In the genomic region with DNA sequence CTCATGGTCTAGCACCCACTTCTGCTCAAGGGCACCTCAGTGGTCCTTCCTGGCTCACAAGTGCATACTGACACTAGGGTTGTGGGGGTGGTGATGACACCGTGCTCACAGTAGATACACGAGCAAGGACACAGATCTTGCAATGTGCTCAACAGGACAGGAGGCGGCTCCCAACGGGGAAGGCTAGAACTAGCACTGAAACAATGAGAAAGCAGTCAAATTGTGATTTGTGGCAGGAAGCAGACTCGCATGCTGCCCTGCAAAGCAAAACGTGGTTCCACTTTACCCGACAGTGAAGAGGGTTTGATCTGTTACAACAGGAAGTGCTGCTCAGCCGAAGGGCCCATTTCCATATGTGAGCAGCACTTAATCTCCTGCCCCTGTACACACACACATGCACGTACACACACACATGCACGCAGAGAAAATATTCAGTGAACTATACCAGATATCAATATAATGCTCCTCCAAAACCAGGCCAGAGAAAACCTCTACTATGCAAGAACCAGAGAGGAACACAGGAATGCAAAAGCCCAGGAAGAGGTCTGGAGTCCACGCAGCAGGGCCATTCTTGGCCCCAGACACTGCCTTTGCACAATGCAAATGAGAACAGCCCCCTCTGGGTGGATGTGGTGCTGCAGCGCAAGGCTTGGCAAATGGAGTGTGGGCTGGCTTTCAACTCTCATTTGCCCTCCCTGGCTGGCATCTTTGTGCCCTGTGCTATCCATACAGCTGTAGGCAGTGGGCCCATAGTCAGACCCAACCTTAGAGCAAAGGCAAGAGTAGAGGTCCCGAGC, we compare ENCODE assay signal across 8 cellular contexts. TPM values are rescaled to one million over a fixed set of nuclear protein-coding genes. Genes with fewer than 3 reads are reported as not detected.
A peak's percentile ranks its signal among the peaks of the same experiment; 100 is the strongest.
DNase-seq lines count a peak whose midpoint lies in the region; ATAC-seq lines count a peak whose summit lies in the region.

No MANE protein-coding gene starts in this region.

- peaks cover 18 to 28% of the 10 kb centered on the region in 2 donors for H3K4me1 Mint-ChIP-seq in immature natural killer cell

- no peaks in the 10 kb centered on the region for H3K36me3 Mint-ChIP-seq in immature natural killer cell

- H3K27me3 Mint-ChIP-seq in immature natural killer cell (ENCODE audit: low read depth in 3 of 3): no peaks in the 10 kb centered on the region

- H3K27ac Mint-ChIP-seq in immature natural killer cell: peak overlapping the region; percentile 4 to 84 (median 60)

- no peaks in the 10 kb centered on the region for H3K9me3 Mint-ChIP-seq in immature natural killer cell

- DNase-seq in DMS153 treated with DMSO at 0.1 percent for 48 hours (lab: John Stamatoyannopoulos, UW; ENCODE audit: unreplicated experiment) (peak; percentile 72), immature natural killer cell (peak; percentile 9 to 14 (median 10)), NCI-H1930 (lab: John Stamatoyannopoulos, UW) (no peak), superior temporal gyrus (ENCODE audit: extremely low spot score) (no peak), iPS-NIHi7 (ENCODE audit: extremely low spot score) (no peak)
- peak; percentile 19 for DNase-seq in activated CD4-positive, alpha-beta T cell treated with anti-CD3 and anti-CD28 coated beads, Interleukin-2, amount 50 U/mL, for 1 hour

- peak overlapping the region; percentile 19 to 43 (median 26) for H3K4me3 Mint-ChIP-seq in immature natural killer cell

- ATAC-seq in GM21360 (IDR thresholded peaks at IDR 0.05; ENCODE audit: unreplicated experiment) (peak; percentile 91), HG03469 (IDR thresholded peaks at IDR 0.05; ENCODE audit: unreplicated experiment) (peak; percentile 84)

RNA-seq across cellular contexts. Expression of a gene that starts 47.1 kb away (rescaled TPM):
- not detected for polyA plus RNA-seq in immature natural killer cell

Comparison
In these comparisons a context has a peak if more than half of its experiments do, and no peak if none do; other contexts are left out.
1. DNase-seq: peak in DMS153 treated with DMSO at 0.1 percent for 48 hours (single experiment), activated CD4-positive, alpha-beta T cell treated with anti-CD3 and anti-CD28 coated beads, Interleukin-2, amount 50 U/mL, for 1 hour (single experiment) and immature natural killer cell (3 of 3); none in NCI-H1930 (0 of 2), superior temporal gyrus (single experiment) and iPS-NIHi7 (single experiment).